ENCODE assay signal across 1 cellular context in genomic region chr19:48872182-48872883, GRCh38.
TF ChIP-seq lines count a peak whose summit lies in the region.

TSS of gene PPP1R15A (plus strand) at chr19:48872421. CDS start at chr19:48873234, 813 bp downstream.

TF ChIP-seq in HepG2, 621 proteins besides CTCF, POLR2A, EP300 and RAD21 (continued from another document and continues in another):
- TF ChIP-seq, protein P1, sequence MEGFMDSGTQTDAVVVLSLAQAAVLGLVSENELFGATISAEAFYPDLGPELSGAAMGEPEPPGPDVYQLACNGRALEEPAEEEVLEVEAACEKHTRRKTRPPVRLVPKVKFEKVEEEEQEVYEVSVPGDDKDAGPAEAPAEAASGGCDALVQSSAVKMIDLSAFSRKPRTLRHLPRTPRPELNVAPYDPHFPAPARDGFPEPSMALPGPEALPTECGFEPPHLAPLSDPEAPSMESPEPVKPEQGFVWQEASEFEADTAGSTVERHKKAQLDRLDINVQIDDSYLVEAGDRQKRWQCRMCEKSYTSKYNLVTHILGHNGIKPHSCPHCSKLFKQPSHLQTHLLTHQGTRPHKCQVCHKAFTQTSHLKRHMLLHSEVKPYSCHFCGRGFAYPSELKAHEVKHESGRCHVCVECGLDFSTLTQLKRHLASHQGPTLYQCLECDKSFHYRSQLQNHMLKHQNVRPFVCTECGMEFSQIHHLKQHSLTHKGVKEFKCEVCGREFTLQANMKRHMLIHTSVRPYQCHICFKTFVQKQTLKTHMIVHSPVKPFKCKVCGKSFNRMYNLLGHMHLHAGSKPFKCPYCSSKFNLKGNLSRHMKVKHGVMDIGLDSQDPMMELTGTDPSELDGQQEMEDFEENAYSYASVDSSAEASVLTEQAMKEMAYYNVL (CRISPR knock-in tag; IDR thresholded peaks at IDR 0.05; ENCODE audit: borderline replicate concordance), result 0 out of 2 replicates have a peak, but pooled peaks have one; percentile 57
- TF ChIP-seq, protein P2, sequence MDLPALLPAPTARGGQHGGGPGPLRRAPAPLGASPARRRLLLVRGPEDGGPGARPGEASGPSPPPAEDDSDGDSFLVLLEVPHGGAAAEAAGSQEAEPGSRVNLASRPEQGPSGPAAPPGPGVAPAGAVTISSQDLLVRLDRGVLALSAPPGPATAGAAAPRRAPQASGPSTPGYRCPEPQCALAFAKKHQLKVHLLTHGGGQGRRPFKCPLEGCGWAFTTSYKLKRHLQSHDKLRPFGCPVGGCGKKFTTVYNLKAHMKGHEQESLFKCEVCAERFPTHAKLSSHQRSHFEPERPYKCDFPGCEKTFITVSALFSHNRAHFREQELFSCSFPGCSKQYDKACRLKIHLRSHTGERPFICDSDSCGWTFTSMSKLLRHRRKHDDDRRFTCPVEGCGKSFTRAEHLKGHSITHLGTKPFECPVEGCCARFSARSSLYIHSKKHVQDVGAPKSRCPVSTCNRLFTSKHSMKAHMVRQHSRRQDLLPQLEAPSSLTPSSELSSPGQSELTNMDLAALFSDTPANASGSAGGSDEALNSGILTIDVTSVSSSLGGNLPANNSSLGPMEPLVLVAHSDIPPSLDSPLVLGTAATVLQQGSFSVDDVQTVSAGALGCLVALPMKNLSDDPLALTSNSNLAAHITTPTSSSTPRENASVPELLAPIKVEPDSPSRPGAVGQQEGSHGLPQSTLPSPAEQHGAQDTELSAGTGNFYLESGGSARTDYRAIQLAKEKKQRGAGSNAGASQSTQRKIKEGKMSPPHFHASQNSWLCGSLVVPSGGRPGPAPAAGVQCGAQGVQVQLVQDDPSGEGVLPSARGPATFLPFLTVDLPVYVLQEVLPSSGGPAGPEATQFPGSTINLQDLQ (CRISPR knock-in tag; IDR thresholded peaks at IDR 0.05), result no peak
- peak in 1 of 2 experiments; percentile 47; a peak in 1 of 4 replicates for TF ChIP-seq ATF4 (CRISPR knock-in tag; IDR thresholded peaks at IDR 0.05)
- no peak for TF ChIP-seq NFE2 (CRISPR knock-in tag; IDR thresholded peaks at IDR 0.05)
- no peak for TF ChIP-seq NFYC (CRISPR knock-in tag; IDR thresholded peaks at IDR 0.05)
- TF ChIP-seq TSC22D2 (CRISPR knock-in tag; IDR thresholded peaks at IDR 0.05; ENCODE audit: borderline replicate concordance), result no peak
- TF ChIP-seq FOXA1 (IDR thresholded peaks at IDR 0.05), result no peak
- peak; percentile 89 for TF ChIP-seq FOXA1 (CRISPR knock-in tag; IDR thresholded peaks at IDR 0.05)
- no peak for TF ChIP-seq FOXJ3 (CRISPR knock-in tag; IDR thresholded peaks at IDR 0.05; ENCODE audit: borderline replicate concordance)
- no peak for TF ChIP-seq ZSCAN29 (CRISPR knock-in tag; conservative IDR thresholded peaks at IDR 0.05)
- peak; percentile 91 for TF ChIP-seq ASH2L (IDR thresholded peaks at IDR 0.05; ENCODE audit: insufficient read length, low read depth, low read length)
- TF ChIP-seq JUNB (CRISPR knock-in tag; IDR thresholded peaks at IDR 0.05; ENCODE audit: borderline replicate concordance), result no peak
- TF ChIP-seq NCOA1 (CRISPR knock-in tag; IDR thresholded peaks at IDR 0.05), result no peak
- TF ChIP-seq MXI1 (IDR thresholded peaks at IDR 0.05; ENCODE audit: borderline replicate concordance, low read depth, low read length), result peak; percentile 68; the same call in 1 of the 3 replicates
- TF ChIP-seq CHD4 (IDR thresholded peaks at IDR 0.05; ENCODE audit: borderline replicate concordance, low read length), result no peak
- TF ChIP-seq LRRFIP1 (CRISPR knock-in tag; conservative IDR thresholded peaks at IDR 0.05), result no peak
- TF ChIP-seq ZNF292 (CRISPR knock-in tag; IDR thresholded peaks at IDR 0.05; ENCODE audit: borderline replicate concordance, low read depth), result no peak
- TF ChIP-seq CREB1 (IDR thresholded peaks at IDR 0.05), result peak; percentile 100
- TF ChIP-seq CREB1 (CRISPR knock-in tag; IDR thresholded peaks at IDR 0.05), result peak; percentile 96
- peak; percentile 72; the same call in 1 of the 2 replicates for TF ChIP-seq ZNF280B (CRISPR knock-in tag; IDR thresholded peaks at IDR 0.05; ENCODE audit: borderline replicate concordance)
- TF ChIP-seq PRDM10 (CRISPR knock-in tag; IDR thresholded peaks at IDR 0.05; ENCODE audit: low read depth), result 0 out of 2 replicates have a peak, but pooled peaks have one; percentile 39
- TF ChIP-seq SOX13 (IDR thresholded peaks at IDR 0.05), result peak; percentile 53; the same call in 1 of the 2 replicates
- TF ChIP-seq SOX13 (CRISPR knock-in tag; conservative IDR thresholded peaks at IDR 0.05 in 1 of 2, IDR thresholded peaks at IDR 0.05 in 1 of 2), result peak in 1 of 2 experiments; percentile 72; a peak in 2 of 4 replicates
- no peak for TF ChIP-seq NFKBIZ (CRISPR knock-in tag; IDR thresholded peaks at IDR 0.05)
- no peak for TF ChIP-seq ZNF552 (CRISPR knock-in tag; IDR thresholded peaks at IDR 0.05; ENCODE audit: borderline replicate concordance)
- peak; percentile 57; the same call in 1 of the 2 replicates for TF ChIP-seq MYC (CRISPR knock-in tag; IDR thresholded peaks at IDR 0.05; ENCODE audit: borderline replicate concordance)
- TF ChIP-seq MAF1 (CRISPR knock-in tag; IDR thresholded peaks at IDR 0.05; ENCODE audit: borderline replicate concordance), result no peak
- peak; percentile 83 for TF ChIP-seq ATF7-NPFF (CRISPR knock-in tag; IDR thresholded peaks at IDR 0.05; ENCODE audit: low read depth)
- TF ChIP-seq ZNF468 (CRISPR knock-in tag; IDR thresholded peaks at IDR 0.05), result no peak
- no peak; the same call in 1 of the 2 replicates for TF ChIP-seq DPF2 (CRISPR knock-in tag; IDR thresholded peaks at IDR 0.05; ENCODE audit: borderline replicate concordance, low read depth)
- TF ChIP-seq, protein P3, sequence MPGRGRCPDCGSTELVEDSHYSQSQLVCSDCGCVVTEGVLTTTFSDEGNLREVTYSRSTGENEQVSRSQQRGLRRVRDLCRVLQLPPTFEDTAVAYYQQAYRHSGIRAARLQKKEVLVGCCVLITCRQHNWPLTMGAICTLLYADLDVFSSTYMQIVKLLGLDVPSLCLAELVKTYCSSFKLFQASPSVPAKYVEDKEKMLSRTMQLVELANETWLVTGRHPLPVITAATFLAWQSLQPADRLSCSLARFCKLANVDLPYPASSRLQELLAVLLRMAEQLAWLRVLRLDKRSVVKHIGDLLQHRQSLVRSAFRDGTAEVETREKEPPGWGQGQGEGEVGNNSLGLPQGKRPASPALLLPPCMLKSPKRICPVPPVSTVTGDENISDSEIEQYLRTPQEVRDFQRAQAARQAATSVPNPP (CRISPR knock-in tag; IDR thresholded peaks at IDR 0.05), result no peak
- peak; percentile 74 for TF ChIP-seq GLI4 (CRISPR knock-in tag; IDR thresholded peaks at IDR 0.05; ENCODE audit: borderline replicate concordance)
- TF ChIP-seq, protein P4, sequence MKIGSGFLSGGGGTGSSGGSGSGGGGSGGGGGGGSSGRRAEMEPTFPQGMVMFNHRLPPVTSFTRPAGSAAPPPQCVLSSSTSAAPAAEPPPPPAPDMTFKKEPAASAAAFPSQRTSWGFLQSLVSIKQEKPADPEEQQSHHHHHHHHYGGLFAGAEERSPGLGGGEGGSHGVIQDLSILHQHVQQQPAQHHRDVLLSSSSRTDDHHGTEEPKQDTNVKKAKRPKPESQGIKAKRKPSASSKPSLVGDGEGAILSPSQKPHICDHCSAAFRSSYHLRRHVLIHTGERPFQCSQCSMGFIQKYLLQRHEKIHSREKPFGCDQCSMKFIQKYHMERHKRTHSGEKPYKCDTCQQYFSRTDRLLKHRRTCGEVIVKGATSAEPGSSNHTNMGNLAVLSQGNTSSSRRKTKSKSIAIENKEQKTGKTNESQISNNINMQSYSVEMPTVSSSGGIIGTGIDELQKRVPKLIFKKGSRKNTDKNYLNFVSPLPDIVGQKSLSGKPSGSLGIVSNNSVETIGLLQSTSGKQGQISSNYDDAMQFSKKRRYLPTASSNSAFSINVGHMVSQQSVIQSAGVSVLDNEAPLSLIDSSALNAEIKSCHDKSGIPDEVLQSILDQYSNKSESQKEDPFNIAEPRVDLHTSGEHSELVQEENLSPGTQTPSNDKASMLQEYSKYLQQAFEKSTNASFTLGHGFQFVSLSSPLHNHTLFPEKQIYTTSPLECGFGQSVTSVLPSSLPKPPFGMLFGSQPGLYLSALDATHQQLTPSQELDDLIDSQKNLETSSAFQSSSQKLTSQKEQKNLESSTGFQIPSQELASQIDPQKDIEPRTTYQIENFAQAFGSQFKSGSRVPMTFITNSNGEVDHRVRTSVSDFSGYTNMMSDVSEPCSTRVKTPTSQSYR (CRISPR knock-in tag; IDR thresholded peaks at IDR 0.05; ENCODE audit: borderline replicate concordance), result peak; percentile 60; the same call in 1 of the 2 replicates
- no peak for TF ChIP-seq ZNF230 (CRISPR knock-in tag; IDR thresholded peaks at IDR 0.05)
- TF ChIP-seq ZNF207 (IDR thresholded peaks at IDR 0.05; ENCODE audit: borderline replicate concordance), result no peak
- no peak for TF ChIP-seq SETDB1 (CRISPR knock-in tag; IDR thresholded peaks at IDR 0.05; ENCODE audit: borderline replicate concordance)
- no peak for TF ChIP-seq FOXK2 (IDR thresholded peaks at IDR 0.05)
- TF ChIP-seq RCOR2 (CRISPR knock-in tag; IDR thresholded peaks at IDR 0.05), result no peak
- peak; percentile 51; the same call in 1 of the 2 replicates for TF ChIP-seq DMAP1 (CRISPR knock-in tag; IDR thresholded peaks at IDR 0.05)
- TF ChIP-seq BORCS8-MEF2B (CRISPR knock-in tag; IDR thresholded peaks at IDR 0.05), result no peak; the same call in 1 of the 2 replicates
- TF ChIP-seq ZNF335 (CRISPR knock-in tag; IDR thresholded peaks at IDR 0.05), result no peak
- TF ChIP-seq PITX1 (CRISPR knock-in tag; IDR thresholded peaks at IDR 0.05), result no peak
- no peak for TF ChIP-seq ZNF432 (CRISPR knock-in tag; IDR thresholded peaks at IDR 0.05; ENCODE audit: borderline replicate concordance)
- TF ChIP-seq KLF6 (CRISPR knock-in tag; IDR thresholded peaks at IDR 0.05), result 0 out of 2 replicates have a peak, but pooled peaks have one; percentile 73
- TF ChIP-seq NKX3-1 (CRISPR knock-in tag; IDR thresholded peaks at IDR 0.05), result no peak
- TF ChIP-seq ZFAT (CRISPR knock-in tag; conservative IDR thresholded peaks at IDR 0.05), result no peak
- TF ChIP-seq ZFY (CRISPR knock-in tag; IDR thresholded peaks at IDR 0.05), result peak; percentile 40; the same call in 1 of the 2 replicates
- peak; percentile 94; the same call in 1 of the 2 replicates for TF ChIP-seq MEIS1 (CRISPR knock-in tag; IDR thresholded peaks at IDR 0.05; ENCODE audit: borderline replicate concordance)
- TF ChIP-seq ZNF501 (CRISPR knock-in tag; IDR thresholded peaks at IDR 0.05), result peak; percentile 74
- peak; percentile 43 for TF ChIP-seq ZEB1 (IDR thresholded peaks at IDR 0.05; ENCODE audit: insufficient replicate concordance, low read depth)
- no peak for TF ChIP-seq FOXP1 (IDR thresholded peaks at IDR 0.05)
- TF ChIP-seq FOXP1 (CRISPR knock-in tag; IDR thresholded peaks at IDR 0.05), result peak; percentile 62
- no peak for TF ChIP-seq NR2F1 (CRISPR knock-in tag; IDR thresholded peaks at IDR 0.05)
- TF ChIP-seq ZNF256 (CRISPR knock-in tag; conservative IDR thresholded peaks at IDR 0.05), result no peak
